In genomic region chr2:66573866-66574265, GRCh38 we compare ENCODE assay signal across 1 cellular context.
TF ChIP-seq lines count a peak whose summit lies in the region.

No MANE protein-coding gene starts in this region.

TF ChIP-seq in HEK293, 187 proteins besides CTCF, POLR2A, EP300 and RAD21 (continued from another document):
- TF ChIP-seq TSHZ1 (tag by site-specific recombination; IDR thresholded peaks at IDR 0.05; ENCODE audit: borderline replicate concordance): no peak
- no peak for TF ChIP-seq SCRT1 (tag by site-specific recombination; IDR thresholded peaks at IDR 0.05; ENCODE audit: borderline replicate concordance)
- no peak for TF ChIP-seq ZNF707 (tag by site-specific recombination; IDR thresholded peaks at IDR 0.05)
- no peak for TF ChIP-seq ZNF658 (tag by site-specific recombination; IDR thresholded peaks at IDR 0.05)
- no peak for TF ChIP-seq ZNF121 (tag by site-specific recombination; IDR thresholded peaks at IDR 0.05)
